1 cellular context compared by ENCODE assay signal in the genomic region with DNA sequence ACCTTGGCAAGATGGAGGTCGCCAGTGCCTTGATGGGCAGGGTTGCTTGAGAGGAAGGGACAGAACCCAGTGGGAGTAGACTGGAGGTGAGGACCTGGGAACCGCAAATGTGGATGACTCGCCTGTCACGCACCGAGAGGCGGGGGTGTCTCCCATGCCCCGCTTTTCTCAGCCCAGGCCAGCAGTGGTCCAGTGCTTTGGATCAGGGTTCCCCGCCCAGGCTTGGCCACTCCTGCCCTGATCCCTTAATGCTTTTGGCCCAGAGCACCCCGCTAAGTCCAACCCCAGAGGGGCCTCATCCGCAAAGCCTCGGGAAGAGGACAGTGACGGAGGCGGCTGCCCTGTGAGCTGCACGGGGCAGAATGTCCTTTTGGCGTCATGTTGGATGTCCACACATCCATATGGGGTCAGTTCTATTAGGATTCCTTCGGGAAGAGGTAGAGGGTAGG.
TF ChIP-seq lines count a peak whose summit lies in the region.

No MANE protein-coding gene starts in this region.

TF ChIP-seq in GM23338, 12 proteins besides CTCF, POLR2A, EP300 and RAD21 (continued from another document):
- TF ChIP-seq, protein P1, sequence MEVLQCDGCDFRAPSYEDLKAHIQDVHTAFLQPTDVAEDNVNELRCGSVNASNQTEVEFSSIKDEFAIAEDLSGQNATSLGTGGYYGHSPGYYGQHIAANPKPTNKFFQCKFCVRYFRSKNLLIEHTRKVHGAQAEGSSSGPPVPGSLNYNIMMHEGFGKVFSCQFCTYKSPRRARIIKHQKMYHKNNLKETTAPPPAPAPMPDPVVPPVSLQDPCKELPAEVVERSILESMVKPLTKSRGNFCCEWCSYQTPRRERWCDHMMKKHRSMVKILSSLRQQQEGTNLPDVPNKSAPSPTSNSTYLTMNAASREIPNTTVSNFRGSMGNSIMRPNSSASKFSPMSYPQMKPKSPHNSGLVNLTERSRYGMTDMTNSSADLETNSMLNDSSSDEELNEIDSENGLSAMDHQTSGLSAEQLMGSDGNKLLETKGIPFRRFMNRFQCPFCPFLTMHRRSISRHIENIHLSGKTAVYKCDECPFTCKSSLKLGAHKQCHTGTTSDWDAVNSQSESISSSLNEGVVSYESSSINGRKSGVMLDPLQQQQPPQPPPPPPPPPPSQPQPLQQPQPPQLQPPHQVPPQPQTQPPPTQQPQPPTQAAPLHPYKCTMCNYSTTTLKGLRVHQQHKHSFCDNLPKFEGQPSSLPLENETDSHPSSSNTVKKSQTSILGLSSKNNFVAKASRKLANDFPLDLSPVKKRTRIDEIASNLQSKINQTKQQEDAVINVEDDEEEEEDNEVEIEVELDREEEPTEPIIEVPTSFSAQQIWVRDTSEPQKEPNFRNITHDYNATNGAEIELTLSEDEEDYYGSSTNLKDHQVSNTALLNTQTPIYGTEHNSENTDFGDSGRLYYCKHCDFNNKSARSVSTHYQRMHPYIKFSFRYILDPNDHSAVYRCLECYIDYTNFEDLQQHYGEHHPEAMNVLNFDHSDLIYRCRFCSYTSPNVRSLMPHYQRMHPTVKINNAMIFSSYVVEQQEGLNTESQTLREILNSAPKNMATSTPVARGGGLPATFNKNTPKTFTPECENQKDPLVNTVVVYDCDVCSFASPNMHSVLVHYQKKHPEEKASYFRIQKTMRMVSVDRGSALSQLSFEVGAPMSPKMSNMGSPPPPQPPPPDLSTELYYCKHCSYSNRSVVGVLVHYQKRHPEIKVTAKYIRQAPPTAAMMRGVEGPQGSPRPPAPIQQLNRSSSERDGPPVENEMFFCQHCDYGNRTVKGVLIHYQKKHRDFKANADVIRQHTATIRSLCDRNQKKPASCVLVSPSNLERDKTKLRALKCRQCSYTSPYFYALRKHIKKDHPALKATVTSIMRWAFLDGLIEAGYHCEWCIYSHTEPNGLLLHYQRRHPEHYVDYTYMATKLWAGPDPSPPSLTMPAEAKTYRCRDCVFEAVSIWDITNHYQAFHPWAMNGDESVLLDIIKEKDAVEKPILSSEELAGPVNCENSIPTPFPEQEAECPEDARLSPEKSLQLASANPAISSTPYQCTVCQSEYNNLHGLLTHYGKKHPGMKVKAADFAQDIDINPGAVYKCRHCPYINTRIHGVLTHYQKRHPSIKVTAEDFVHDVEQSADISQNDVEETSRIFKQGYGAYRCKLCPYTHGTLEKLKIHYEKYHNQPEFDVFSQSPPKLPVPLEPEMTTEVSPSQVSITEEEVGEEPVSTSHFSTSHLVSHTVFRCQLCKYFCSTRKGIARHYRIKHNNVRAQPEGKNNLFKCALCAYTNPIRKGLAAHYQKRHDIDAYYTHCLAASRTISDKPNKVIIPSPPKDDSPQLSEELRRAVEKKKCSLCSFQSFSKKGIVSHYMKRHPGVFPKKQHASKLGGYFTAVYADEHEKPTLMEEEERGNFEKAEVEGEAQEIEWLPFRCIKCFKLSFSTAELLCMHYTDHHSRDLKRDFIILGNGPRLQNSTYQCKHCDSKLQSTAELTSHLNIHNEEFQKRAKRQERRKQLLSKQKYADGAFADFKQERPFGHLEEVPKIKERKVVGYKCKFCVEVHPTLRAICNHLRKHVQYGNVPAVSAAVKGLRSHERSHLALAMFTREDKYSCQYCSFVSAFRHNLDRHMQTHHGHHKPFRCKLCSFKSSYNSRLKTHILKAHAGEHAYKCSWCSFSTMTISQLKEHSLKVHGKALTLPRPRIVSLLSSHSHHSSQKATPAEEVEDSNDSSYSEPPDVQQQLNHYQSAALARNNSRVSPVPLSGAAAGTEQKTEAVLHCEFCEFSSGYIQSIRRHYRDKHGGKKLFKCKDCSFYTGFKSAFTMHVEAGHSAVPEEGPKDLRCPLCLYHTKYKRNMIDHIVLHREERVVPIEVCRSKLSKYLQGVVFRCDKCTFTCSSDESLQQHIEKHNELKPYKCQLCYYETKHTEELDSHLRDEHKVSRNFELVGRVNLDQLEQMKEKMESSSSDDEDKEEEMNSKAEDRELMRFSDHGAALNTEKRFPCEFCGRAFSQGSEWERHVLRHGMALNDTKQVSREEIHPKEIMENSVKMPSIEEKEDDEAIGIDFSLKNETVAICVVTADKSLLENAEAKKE (CRISPR knock-in tag; IDR thresholded peaks at IDR 0.05): no peak
- no peak for TF ChIP-seq CREB1 (CRISPR knock-in tag; IDR thresholded peaks at IDR 0.05; ENCODE audit: low read depth)
- no peak for TF ChIP-seq JUNB (IDR thresholded peaks at IDR 0.05; ENCODE audit: unreplicated experiment)
- TF ChIP-seq POLR2AphosphoS5 (IDR thresholded peaks at IDR 0.05; ENCODE audit: low read depth): no peak
- TF ChIP-seq STAT1 (IDR thresholded peaks at IDR 0.05; ENCODE audit: unreplicated experiment): no peak
- TF ChIP-seq NANOG (IDR thresholded peaks at IDR 0.05; ENCODE audit: borderline replicate concordance): no peak
- TF ChIP-seq, protein P2, sequence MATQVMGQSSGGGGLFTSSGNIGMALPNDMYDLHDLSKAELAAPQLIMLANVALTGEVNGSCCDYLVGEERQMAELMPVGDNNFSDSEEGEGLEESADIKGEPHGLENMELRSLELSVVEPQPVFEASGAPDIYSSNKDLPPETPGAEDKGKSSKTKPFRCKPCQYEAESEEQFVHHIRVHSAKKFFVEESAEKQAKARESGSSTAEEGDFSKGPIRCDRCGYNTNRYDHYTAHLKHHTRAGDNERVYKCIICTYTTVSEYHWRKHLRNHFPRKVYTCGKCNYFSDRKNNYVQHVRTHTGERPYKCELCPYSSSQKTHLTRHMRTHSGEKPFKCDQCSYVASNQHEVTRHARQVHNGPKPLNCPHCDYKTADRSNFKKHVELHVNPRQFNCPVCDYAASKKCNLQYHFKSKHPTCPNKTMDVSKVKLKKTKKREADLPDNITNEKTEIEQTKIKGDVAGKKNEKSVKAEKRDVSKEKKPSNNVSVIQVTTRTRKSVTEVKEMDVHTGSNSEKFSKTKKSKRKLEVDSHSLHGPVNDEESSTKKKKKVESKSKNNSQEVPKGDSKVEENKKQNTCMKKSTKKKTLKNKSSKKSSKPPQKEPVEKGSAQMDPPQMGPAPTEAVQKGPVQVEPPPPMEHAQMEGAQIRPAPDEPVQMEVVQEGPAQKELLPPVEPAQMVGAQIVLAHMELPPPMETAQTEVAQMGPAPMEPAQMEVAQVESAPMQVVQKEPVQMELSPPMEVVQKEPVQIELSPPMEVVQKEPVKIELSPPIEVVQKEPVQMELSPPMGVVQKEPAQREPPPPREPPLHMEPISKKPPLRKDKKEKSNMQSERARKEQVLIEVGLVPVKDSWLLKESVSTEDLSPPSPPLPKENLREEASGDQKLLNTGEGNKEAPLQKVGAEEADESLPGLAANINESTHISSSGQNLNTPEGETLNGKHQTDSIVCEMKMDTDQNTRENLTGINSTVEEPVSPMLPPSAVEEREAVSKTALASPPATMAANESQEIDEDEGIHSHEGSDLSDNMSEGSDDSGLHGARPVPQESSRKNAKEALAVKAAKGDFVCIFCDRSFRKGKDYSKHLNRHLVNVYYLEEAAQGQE (IDR thresholded peaks at IDR 0.05; ENCODE audit: unreplicated experiment): no peak
TF ChIP-seq in GM23338: peak in this region for 0.
